23 cellular contexts compared by ENCODE assay signal in genomic region chr16:4556112-4556511, GRCh38. TPM values are rescaled to one million over a fixed set of nuclear protein-coding genes. Genes with fewer than 3 reads are reported as not detected.
DNase-seq lines count a peak whose midpoint lies in the region; ATAC-seq lines count a peak whose summit lies in the region.
"Had no signal": no experiment of that assay in that cellular context is flagged by ENCODE, and none has a peak within 500 bp of the region (broad histone marks: within the 10 kb centered on the region; RNA-seq: fewer than 3 reads in every experiment).

Gene C16orf96, plus strand, starts transcription at chr16:4556340. Its CDS starts 150 bp downstream, at chr16:4556490.

- no peak for ATAC-seq in stimulated activated effector memory CD8-positive, alpha-beta T cell treated with anti-CD3 and anti-CD28 coated beads, Interleukin-12 subunit alpha, Interleukin-12 subunit beta, amount 100 ng/mL, for 72 hours
- no peak for ATAC-seq in HG03108 (IDR thresholded peaks at IDR 0.05; ENCODE audit: unreplicated experiment)
- ATAC-seq: activated CD4-positive, alpha-beta T cell treated with anti-CD3 and anti-CD28 coated beads for 36 hours; left cardiac atrium had no signal

- H3K4me1 Mint-ChIP-seq in stimulated activated effector memory CD8-positive, alpha-beta T cell treated with anti-CD3 and anti-CD28 coated beads, Interleukin-12 subunit alpha, Interleukin-12 subunit beta, amount 100 ng/mL, for 72 hours, result no peaks in the 10 kb centered on the region
- H3K4me1 Mint-ChIP-seq: activated CD4-positive, alpha-beta T cell treated with anti-CD3 and anti-CD28 coated beads for 36 hours had no signal

- no peak within 1 kb of the TSS for H3K4me3 Mint-ChIP-seq in stimulated activated effector memory CD8-positive, alpha-beta T cell treated with anti-CD3 and anti-CD28 coated beads, Interleukin-12 subunit alpha, Interleukin-12 subunit beta, amount 100 ng/mL, for 72 hours
- H3K4me3 Mint-ChIP-seq: activated CD4-positive, alpha-beta T cell treated with anti-CD3 and anti-CD28 coated beads for 36 hours; CD4-positive, alpha-beta memory T cell; H9; neural crest cell had no signal

- H3K36me3 Mint-ChIP-seq in stimulated activated effector memory CD8-positive, alpha-beta T cell treated with anti-CD3 and anti-CD28 coated beads, Interleukin-12 subunit alpha, Interleukin-12 subunit beta, amount 100 ng/mL, for 72 hours, result no peaks in the 10 kb centered on the region
- H3K36me3 Mint-ChIP-seq: CD4-positive, alpha-beta memory T cell had no signal

- H3K9me3 Mint-ChIP-seq in stimulated activated effector memory CD8-positive, alpha-beta T cell treated with anti-CD3 and anti-CD28 coated beads, Interleukin-12 subunit alpha, Interleukin-12 subunit beta, amount 100 ng/mL, for 72 hours, result no peaks in the 10 kb centered on the region
- H3K9me3 Mint-ChIP-seq: neural crest cell had no signal

- DNase-seq in NCI-H2196 (lab: John Stamatoyannopoulos, UW; ENCODE audit: unreplicated experiment) (peak; percentile 21), NCI-H2196 treated with DMSO at 0.1 percent for 48 hours (lab: John Stamatoyannopoulos, UW; ENCODE audit: unreplicated experiment) (no peak), M059J (ENCODE audit: low read depth) (peak; percentile 60), fibroblast of peridontal ligament (ENCODE audit: extremely low read depth) (peak; percentile 14), NCI-H1436 treated with DMSO at 0.1 percent for 48 hours (lab: John Stamatoyannopoulos, UW) (no peak), NCI-H526 treated with DMSO at 0.1 percent for 48 hours (lab: John Stamatoyannopoulos, UW) (no peak)
- no peak for DNase-seq in stimulated activated effector memory CD8-positive, alpha-beta T cell treated with anti-CD3 and anti-CD28 coated beads, Interleukin-12 subunit alpha, Interleukin-12 subunit beta, amount 100 ng/mL, for 72 hours (ENCODE audit: low spot score in 2 of 2)
- DNase-seq: activated CD4-positive, alpha-beta T cell treated with anti-CD3 and anti-CD28 coated beads for 36 hours; activated CD8-positive, alpha-beta memory T cell treated with anti-CD3 and anti-CD28 coated beads, Interleukin-2, amount 50 U/mL, for 4 hours; activated effector memory CD4-positive, alpha-beta T cell treated with anti-CD3 and anti-CD28 coated beads, Interleukin-2, amount 50 U/mL, for 16 hours; CD4-positive, alpha-beta memory T cell; colonic mucosa; DMS79 treated with DMSO at 0.1 percent for 48 hours; H9; Kasumi-1; left cardiac atrium; NCI-H1417; NCI-H2171 treated with DMSO at 0.1 percent for 48 hours; RPMI8226; SW 1271 had no signal

- peak within 1 kb of the TSS; percentile 48 for H3K27ac Mint-ChIP-seq in stimulated activated effector memory CD8-positive, alpha-beta T cell treated with anti-CD3 and anti-CD28 coated beads, Interleukin-12 subunit alpha, Interleukin-12 subunit beta, amount 100 ng/mL, for 72 hours
- H3K27ac Mint-ChIP-seq: activated CD4-positive, alpha-beta T cell treated with anti-CD3 and anti-CD28 coated beads for 36 hours; CD4-positive, alpha-beta memory T cell had no signal

RNA-seq across cellular contexts. Expression of gene C16orf96, which starts in this region (rescaled TPM):
- total RNA-seq in M059J (2014; rRNA removed; shearing (Covaris generic)), result not detected in 2 replicates
- total RNA-seq: fibroblast of villous mesenchyme had no signal

Comparison
In these comparisons a context has a peak if more than half of its experiments do, and no peak if none do; other contexts are left out.
1. DNase-seq: peak in NCI-H2196 (single experiment) and fibroblast of peridontal ligament (single experiment); none in NCI-H2196 treated with DMSO at 0.1 percent for 48 hours (single experiment), stimulated activated effector memory CD8-positive, alpha-beta T cell treated with anti-CD3 and anti-CD28 coated beads, Interleukin-12 subunit alpha, Interleukin-12 subunit beta, amount 100 ng/mL, for 72 hours (0 of 2), NCI-H1436 treated with DMSO at 0.1 percent for 48 hours (single experiment) and NCI-H526 treated with DMSO at 0.1 percent for 48 hours (single experiment).
2. Peak in DNase-seq in M059J; RNA of the gene not detected or under 1 TPM.